Comparison of ENCODE assay signal across 1 cellular context in the genomic region with DNA sequence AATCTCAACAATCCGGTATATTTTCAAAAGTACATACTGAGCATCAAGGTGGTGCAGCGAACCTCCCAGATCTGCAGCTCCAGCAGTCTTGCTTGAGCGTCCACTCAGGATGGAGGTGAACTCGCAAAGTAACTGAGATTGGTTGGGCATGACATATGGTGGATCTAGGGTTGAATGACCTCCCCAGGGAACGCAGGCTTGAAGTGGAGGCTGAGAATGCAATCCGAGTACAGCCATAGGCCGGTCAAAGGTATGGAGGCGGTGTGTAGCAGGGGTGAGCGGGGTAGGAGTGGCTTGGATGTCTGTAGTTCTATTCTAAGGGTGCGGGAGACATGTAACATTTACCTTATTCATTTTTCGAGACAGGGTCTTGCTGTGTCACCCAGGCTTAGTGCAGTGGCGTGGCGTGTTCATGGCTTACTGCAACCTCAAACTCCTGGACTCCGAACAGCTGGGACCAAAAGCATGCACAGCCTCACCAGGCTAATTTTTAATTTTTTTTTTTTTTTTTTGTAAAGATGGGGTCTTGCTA.
TF ChIP-seq lines count a peak whose summit lies in the region.

No MANE protein-coding gene starts in this region.

TF ChIP-seq in K562, 482 proteins besides CTCF, POLR2A, EP300 and RAD21 (continued from another document and continues in another):
- peak in 1 of 2 experiments; percentile 67; a peak in 1 of 4 replicates for TF ChIP-seq HDAC1 (IDR thresholded peaks at IDR 0.05)
- peak; percentile 1 for TF ChIP-seq SP2 (IDR thresholded peaks at IDR 0.05; ENCODE audit: extremely low read depth, low read depth, low read length, poor library complexity, severe bottlenecking)
- TF ChIP-seq NFATC3 (IDR thresholded peaks at IDR 0.05), result 0 out of 2 replicates have a peak, but pooled peaks have one; percentile 45
- TF ChIP-seq GATAD2A (IDR thresholded peaks at IDR 0.05), result no peak
- TF ChIP-seq SP1 (CRISPR knock-in tag; IDR thresholded peaks at IDR 0.05), result no peak
- TF ChIP-seq PML (IDR thresholded peaks at IDR 0.05; ENCODE audit: low read length), result no peak
- TF ChIP-seq, protein P1, sequence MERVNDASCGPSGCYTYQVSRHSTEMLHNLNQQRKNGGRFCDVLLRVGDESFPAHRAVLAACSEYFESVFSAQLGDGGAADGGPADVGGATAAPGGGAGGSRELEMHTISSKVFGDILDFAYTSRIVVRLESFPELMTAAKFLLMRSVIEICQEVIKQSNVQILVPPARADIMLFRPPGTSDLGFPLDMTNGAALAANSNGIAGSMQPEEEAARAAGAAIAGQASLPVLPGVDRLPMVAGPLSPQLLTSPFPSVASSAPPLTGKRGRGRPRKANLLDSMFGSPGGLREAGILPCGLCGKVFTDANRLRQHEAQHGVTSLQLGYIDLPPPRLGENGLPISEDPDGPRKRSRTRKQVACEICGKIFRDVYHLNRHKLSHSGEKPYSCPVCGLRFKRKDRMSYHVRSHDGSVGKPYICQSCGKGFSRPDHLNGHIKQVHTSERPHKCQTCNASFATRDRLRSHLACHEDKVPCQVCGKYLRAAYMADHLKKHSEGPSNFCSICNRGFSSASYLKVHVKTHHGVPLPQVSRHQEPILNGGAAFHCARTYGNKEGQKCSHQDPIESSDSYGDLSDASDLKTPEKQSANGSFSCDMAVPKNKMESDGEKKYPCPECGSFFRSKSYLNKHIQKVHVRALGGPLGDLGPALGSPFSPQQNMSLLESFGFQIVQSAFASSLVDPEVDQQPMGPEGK (CRISPR knock-in tag; IDR thresholded peaks at IDR 0.05; ENCODE audit: borderline replicate concordance), result no peak
- TF ChIP-seq, protein P2, sequence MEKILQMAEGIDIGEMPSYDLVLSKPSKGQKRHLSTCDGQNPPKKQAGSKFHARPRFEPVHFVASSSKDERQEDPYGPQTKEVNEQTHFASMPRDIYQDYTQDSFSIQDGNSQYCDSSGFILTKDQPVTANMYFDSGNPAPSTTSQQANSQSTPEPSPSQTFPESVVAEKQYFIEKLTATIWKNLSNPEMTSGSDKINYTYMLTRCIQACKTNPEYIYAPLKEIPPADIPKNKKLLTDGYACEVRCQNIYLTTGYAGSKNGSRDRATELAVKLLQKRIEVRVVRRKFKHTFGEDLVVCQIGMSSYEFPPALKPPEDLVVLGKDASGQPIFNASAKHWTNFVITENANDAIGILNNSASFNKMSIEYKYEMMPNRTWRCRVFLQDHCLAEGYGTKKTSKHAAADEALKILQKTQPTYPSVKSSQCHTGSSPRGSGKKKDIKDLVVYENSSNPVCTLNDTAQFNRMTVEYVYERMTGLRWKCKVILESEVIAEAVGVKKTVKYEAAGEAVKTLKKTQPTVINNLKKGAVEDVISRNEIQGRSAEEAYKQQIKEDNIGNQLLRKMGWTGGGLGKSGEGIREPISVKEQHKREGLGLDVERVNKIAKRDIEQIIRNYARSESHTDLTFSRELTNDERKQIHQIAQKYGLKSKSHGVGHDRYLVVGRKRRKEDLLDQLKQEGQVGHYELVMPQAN (IDR thresholded peaks at IDR 0.05; ENCODE audit: borderline replicate concordance), result peak; percentile 75; the same call in 1 of the 2 replicates
- TF ChIP-seq PHB2 (IDR thresholded peaks at IDR 0.05; ENCODE audit: low read depth), result no peak
- peak; percentile 6; the same call in 1 of the 2 replicates for TF ChIP-seq ZNF436 (CRISPR knock-in tag; IDR thresholded peaks at IDR 0.05)
- no peak for TF ChIP-seq HOMEZ (CRISPR knock-in tag; IDR thresholded peaks at IDR 0.05)
- peak; percentile 80; the same call in 1 of the 2 replicates for TF ChIP-seq ZNF764 (CRISPR knock-in tag; IDR thresholded peaks at IDR 0.05; ENCODE audit: low read depth)
- TF ChIP-seq ZNF695 (CRISPR knock-in tag; IDR thresholded peaks at IDR 0.05), result 0 out of 2 replicates have a peak, but pooled peaks have one; percentile 79
- TF ChIP-seq ELF4 (CRISPR knock-in tag; IDR thresholded peaks at IDR 0.05), result peak; percentile 81; the same call in 1 of the 2 replicates
- TF ChIP-seq SIN3A (IDR thresholded peaks at IDR 0.05; ENCODE audit: borderline replicate concordance in 2 of 2, control insufficient read depth in 1 of 2, low read depth in 2 of 2, low read length in 2 of 2), result peak in 1 of 2 experiments; percentile 24; a peak in 1 of 4 replicates
- TF ChIP-seq RBM22 (IDR thresholded peaks at IDR 0.05; ENCODE audit: low read depth, low read length, poor library complexity, severe bottlenecking), result no peak
- 0 out of 2 replicates have a peak, but pooled peaks have one; percentile 50 for TF ChIP-seq REST (CRISPR knock-in tag; IDR thresholded peaks at IDR 0.05; ENCODE audit: low read depth)
- peak; percentile 80 for TF ChIP-seq ZBTB17 (CRISPR knock-in tag; IDR thresholded peaks at IDR 0.05)
- TF ChIP-seq ZNF274 (IDR thresholded peaks at IDR 0.05; ENCODE audit: borderline replicate concordance, low read depth, low read length), result no peak
- TF ChIP-seq TCFL5 (CRISPR knock-in tag; conservative IDR thresholded peaks at IDR 0.05), result 0 out of 2 replicates have a peak, but pooled peaks have one; percentile 7
- TF ChIP-seq NCOR1 (IDR thresholded peaks at IDR 0.05), result no peak
- peak; percentile 93 for TF ChIP-seq HDGF (IDR thresholded peaks at IDR 0.05)
- TF ChIP-seq ZBTB9 (CRISPR knock-in tag; IDR thresholded peaks at IDR 0.05), result peak; percentile 90
- no peak for TF ChIP-seq THAP12 (CRISPR knock-in tag; IDR thresholded peaks at IDR 0.05)
- TF ChIP-seq JUNB (CRISPR knock-in tag; conservative IDR thresholded peaks at IDR 0.05), result no peak
- 0 out of 2 replicates have a peak, but pooled peaks have one; percentile 16 for TF ChIP-seq ZNF23 (CRISPR knock-in tag; IDR thresholded peaks at IDR 0.05)
- TF ChIP-seq CBX1 (IDR thresholded peaks at IDR 0.05; ENCODE audit: low read depth), result no peak
- peak; percentile 31 for TF ChIP-seq SIRT6 (IDR thresholded peaks at IDR 0.05; ENCODE audit: low read depth, low read length)
- TF ChIP-seq BCL6 (CRISPR knock-in tag; IDR thresholded peaks at IDR 0.05), result peak; percentile 65; the same call in 1 of the 2 replicates
- no peak for TF ChIP-seq MAFG (tag; conservative IDR thresholded peaks at IDR 0.05)
- 0 out of 2 replicates have a peak, but pooled peaks have one; percentile 4 for TF ChIP-seq ZNF668 (CRISPR knock-in tag; IDR thresholded peaks at IDR 0.05)
- peak; percentile 98 for TF ChIP-seq POLR2AphosphoS2 (IDR thresholded peaks at IDR 0.05; ENCODE audit: low read length)
- no peak for TF ChIP-seq ZBTB43 (CRISPR knock-in tag; IDR thresholded peaks at IDR 0.05)
- TF ChIP-seq BRD9 (IDR thresholded peaks at IDR 0.05; ENCODE audit: low read depth, partially characterized antibody), result no peak
- no peak for TF ChIP-seq SMARCB1 (IDR thresholded peaks at IDR 0.05; ENCODE audit: insufficient read length, low read depth)
- no peak for TF ChIP-seq ZNF197 (CRISPR knock-in tag; IDR thresholded peaks at IDR 0.05; ENCODE audit: low read depth)
- TF ChIP-seq MYNN (IDR thresholded peaks at IDR 0.05), result peak; percentile 37; the same call in 1 of the 2 replicates
- no peak for TF ChIP-seq MYNN (CRISPR knock-in tag; IDR thresholded peaks at IDR 0.05)
- peak; percentile 84; the same call in 1 of the 2 replicates for TF ChIP-seq NFXL1 (CRISPR knock-in tag; IDR thresholded peaks at IDR 0.05)
- no peak for TF ChIP-seq ZNF41 (CRISPR knock-in tag; conservative IDR thresholded peaks at IDR 0.05)
- no peak for TF ChIP-seq NONO (IDR thresholded peaks at IDR 0.05; ENCODE audit: low read depth in 2 of 2, low read length in 1 of 2)
- no peak for TF ChIP-seq RHOXF2B (CRISPR knock-in tag; conservative IDR thresholded peaks at IDR 0.05)
- TF ChIP-seq HSF4 (CRISPR knock-in tag; IDR thresholded peaks at IDR 0.05; ENCODE audit: borderline replicate concordance), result peak; percentile 69; the same call in 1 of the 2 replicates
- TF ChIP-seq BHLHE40 (IDR thresholded peaks at IDR 0.05; ENCODE audit: low read length), result no peak
- TF ChIP-seq DPF2 (IDR thresholded peaks at IDR 0.05), result peak; percentile 49; the same call in 1 of the 2 replicates
- no peak for TF ChIP-seq HNRNPUL1 (IDR thresholded peaks at IDR 0.05; ENCODE audit: low read length)
- peak; percentile 64; the same call in 1 of the 2 replicates for TF ChIP-seq OTX1 (CRISPR knock-in tag; IDR thresholded peaks at IDR 0.05)
- 0 out of 4 replicates have a peak, but pooled peaks of 1 of the 2 experiments have one; percentile 3 for TF ChIP-seq RCOR1 (IDR thresholded peaks at IDR 0.05; ENCODE audit: borderline replicate concordance in 1 of 2, low read depth in 2 of 2, low read length in 2 of 2)
- TF ChIP-seq SAP30 (IDR thresholded peaks at IDR 0.05; ENCODE audit: borderline replicate concordance, insufficient read depth, low read depth, low read length, poor library complexity, severe bottlenecking), result peak; percentile 58
- TF ChIP-seq ZSCAN32 (CRISPR knock-in tag; IDR thresholded peaks at IDR 0.05), result 0 out of 2 replicates have a peak, but pooled peaks have one; percentile 5
- peak; percentile 17; the same call in 1 of the 2 replicates for TF ChIP-seq MIER1 (IDR thresholded peaks at IDR 0.05; ENCODE audit: low read depth)
